ENCODE assay signal across 19 cellular contexts in the genomic region with DNA sequence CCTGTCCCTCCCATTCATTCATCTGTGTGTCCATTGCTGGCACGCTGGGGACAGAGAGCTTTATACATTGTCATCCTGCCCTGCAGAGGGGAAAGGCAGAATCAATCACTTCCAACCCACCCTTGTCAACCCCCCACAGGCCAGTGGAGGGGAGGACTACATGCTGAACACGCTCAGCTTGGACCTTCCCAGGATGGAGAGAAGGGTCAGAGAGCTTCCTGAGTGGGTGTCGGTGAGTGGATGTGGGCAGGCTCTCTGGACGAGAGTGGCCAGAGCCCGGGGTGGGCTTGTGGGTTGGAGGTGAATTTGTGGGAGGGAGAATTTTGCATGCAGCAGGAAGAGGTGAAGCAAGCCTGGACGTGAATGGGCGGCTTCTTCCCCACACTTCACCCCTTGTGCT.
"Had no signal": no experiment of that assay in that cellular context is flagged by ENCODE, and none has a peak within 500 bp of the region (broad histone marks: within the 10 kb centered on the region; RNA-seq: fewer than 3 reads in every experiment).

No MANE protein-coding gene starts in this region.

- ATAC-seq: activated CD4-positive, alpha-beta T cell treated with anti-CD3 and anti-CD28 coated beads for 36 hours; natural killer cell; right lobe of liver; upper lobe of right lung had no signal

- H3K9me3 ChIP-seq: adrenal gland, ascending aorta, neutrophil, ovary, right lobe of liver, upper lobe of right lung had no signal

- H3K36me3 ChIP-seq: adrenal gland, ascending aorta, brain microvascular endothelial cell, neutrophil, ovary, right lobe of liver, upper lobe of right lung, WERI-Rb-1 had no signal

- H3K4me3 ChIP-seq: adrenal gland, ascending aorta, ovary, right lobe of liver, upper lobe of right lung had no signal

- H3K27me3 ChIP-seq: adrenal gland, ascending aorta, brain microvascular endothelial cell, ovary, right lobe of liver, upper lobe of right lung had no signal

- H3K4me1 ChIP-seq: ascending aorta, right lobe of liver had no signal

- H3K27ac ChIP-seq: adrenal gland, ascending aorta, brain microvascular endothelial cell, neutrophil, ovary, right lobe of liver, upper lobe of right lung, WERI-Rb-1 had no signal

- DNase-seq: activated CD4-positive, alpha-beta T cell treated with anti-CD3 and anti-CD28 coated beads for 36 hours; adrenal gland; brain microvascular endothelial cell; central memory CD4-positive, alpha-beta T cell; effector memory CD4-positive, alpha-beta T cell; foreskin melanocyte; hippocampal formation; midbrain; natural killer cell; small intestine; stimulated activated CD8-positive, alpha-beta memory T cell treated with anti-CD3 and anti-CD28 coated beads, Interleukin-4, amount 100 ng/mL, for 48 hours; stimulated activated naive CD4-positive, alpha-beta T cell treated with Interleukin-2 at 50 U/mL for 16 hours; T-helper 1 cell; WERI-Rb-1 had no signal
